28 cellular contexts compared by ENCODE assay signal in genomic region chr15:81053621-81054020, GRCh38. TPM values are rescaled to one million over a fixed set of nuclear protein-coding genes. Genes with fewer than 3 reads are reported as not detected.
A peak's percentile ranks its signal among the peaks of the same experiment; 100 is the strongest.
DNase-seq lines count a peak whose midpoint lies in the region; TF ChIP-seq lines count a peak whose summit lies in the region.
"Had no signal": no experiment of that assay in that cellular context is flagged by ENCODE, and none has a peak within 500 bp of the region (broad histone marks: within the 10 kb centered on the region; RNA-seq: fewer than 3 reads in every experiment).

No MANE protein-coding gene starts in this region.

- intact Hi-C loops in uterus (cut with DNase I; ENCODE audit: low total_unique reads), result no loop called here

- TF ChIP-seq CTCF in fibroblast of villous mesenchyme (IDR thresholded peaks at IDR 0.05; ENCODE audit: insufficient read depth, low read depth, low read length), result no peak
- TF ChIP-seq CTCF in uterus (IDR thresholded peaks at IDR 0.05), result no peak

- H3K4me3 ChIP-seq in fibroblast of villous mesenchyme (ENCODE audit: low read depth, low read length), result no peak overlapping the region
- no peak overlapping the region for H3K4me3 ChIP-seq in uterus
- H3K4me3 ChIP-seq: A549; BLaER1; BLaER1 treated with 17β-estradiol and CSF1 and Interleukin-3, amounts not matched to agents 10 nM and 100 nM had no signal

- no peaks in the 10 kb centered on the region for H3K4me1 ChIP-seq in uterus
- H3K4me1 ChIP-seq: A549, BE2C, Caco-2 had no signal

- no peaks in the 10 kb centered on the region for H3K27me3 ChIP-seq in uterus
- H3K27me3 ChIP-seq: BE2C; BLaER1; BLaER1 treated with 17β-estradiol and CSF1 and Interleukin-3, amounts not matched to agents 10 nM and 100 nM had no signal

- no peak overlapping the region for H3K27ac ChIP-seq in uterus
- H3K27ac ChIP-seq: 22Rv1; A549; BLaER1; BLaER1 treated with 17β-estradiol and CSF1 and Interleukin-3, amounts not matched to agents 10 nM and 100 nM; C4-2B had no signal

- H3K9me3 ChIP-seq in uterus, result no peaks in the 10 kb centered on the region
- H3K9me3 ChIP-seq: BE2C, Caco-2 had no signal

- H3K36me3 ChIP-seq in uterus, result no peaks in the 10 kb centered on the region
- H3K36me3 ChIP-seq: BE2C; BLaER1; BLaER1 treated with 17β-estradiol and CSF1 and Interleukin-3, amounts not matched to agents 10 nM and 100 nM had no signal

- DNase-seq in NCI-H146 (lab: John Stamatoyannopoulos, UW) (peak; percentile 8), NCI-H146 treated with DMSO at 0.1 percent for 48 hours (lab: John Stamatoyannopoulos, UW; ENCODE audit: unreplicated experiment) (peak; percentile 14), fibroblast of villous mesenchyme (ENCODE audit: low read depth) (peak; percentile 28), iPS-NIHi11 (ENCODE audit: low spot score) (no peak), COR-L47 (lab: John Stamatoyannopoulos, UW) (no peak), uterus (no peak)
- DNase-seq: 8988T; ACHN; AML-193; BE2C; C1 segment of cervical spinal cord; Caco-2; Calu3; CD4-positive, alpha-beta memory T cell; CD4-positive, alpha-beta T cell; CD4-positive, CD25-positive, alpha-beta regulatory T cell; CD8-positive, alpha-beta memory T cell; CD8-positive, alpha-beta T cell; DMS153; DMS53; DMS79; DMS79 treated with DMSO at 0.1 percent for 48 hours; DND-41 had no signal

- TF ChIP-seq POLR2A in uterus (IDR thresholded peaks at IDR 0.05), result no peak

RNA-seq across cellular contexts. Expression of gene TLNRD1, which starts 52.9 kb away (rescaled TPM):
- total RNA-seq in fibroblast of villous mesenchyme (13.4 and 15.8 TPM in 2 replicates), uterus (10 to 100 TPM; 10.1 to 22.4 (median 17.8) TPM)

Comparison
In these comparisons a context has a peak if more than half of its experiments do, and no peak if none do; other contexts are left out.
1. DNase-seq: peak in NCI-H146 (single experiment), NCI-H146 treated with DMSO at 0.1 percent for 48 hours (single experiment) and fibroblast of villous mesenchyme (single experiment); none in iPS-NIHi11 (single experiment), COR-L47 (single experiment) and uterus (0 of 2).